Comparison of ENCODE assay signal across 8 cellular contexts in genomic region chr4:78777556-78777900, GRCh38. TPM values are rescaled to one million over a fixed set of nuclear protein-coding genes. Genes with fewer than 3 reads are reported as not detected.
DNase-seq lines count a peak whose midpoint lies in the region; ATAC-seq, FAIRE-seq and TF ChIP-seq lines count a peak whose summit lies in the region.

No MANE protein-coding gene starts in this region.

- 36 to 48% methylated on average over 7 of the region's 7 CpGs for WGBS in transverse colon (ENCODE audit: low coverage in 1 of 2), 2 donors

- no peaks in the 10 kb centered on the region for H3K9me3 Mint-ChIP-seq in activated naive CD4-positive, alpha-beta T cell treated with anti-CD3 and anti-CD28 coated beads for 36 hours

- no peak for DNase-seq in activated naive CD4-positive, alpha-beta T cell treated with anti-CD3 and anti-CD28 coated beads for 36 hours
- no peak for DNase-seq in activated naive CD4-positive, alpha-beta T cell treated with Interleukin-2 at 50 U/mL for 16 hours
- DNase-seq in astrocyte of the cerebellum (ENCODE audit: low read depth) (no peak), lower lobe of right lung (no peak), transverse colon (no peak), frontal cortex (ENCODE audit: low spot score in 2 of 2) (no peak)
- no peak for DNase-seq in stimulated activated CD4-positive, alpha-beta T cell treated with anti-CD3 and anti-CD28 coated beads, Interleukin-4, amount 100 ng/mL, for 4 hours

- H3K36me3 Mint-ChIP-seq in activated naive CD4-positive, alpha-beta T cell treated with anti-CD3 and anti-CD28 coated beads for 36 hours (ENCODE audit: low read depth), result no peaks in the 10 kb centered on the region

- TF ChIP-seq CTCF in astrocyte of the cerebellum (IDR thresholded peaks at IDR 0.05; ENCODE audit: low read depth, low read length, missing control alignments), result no peak
- TF ChIP-seq CTCF in lower lobe of right lung (IDR thresholded peaks at IDR 0.05), result no peak
- no peak for TF ChIP-seq CTCF in transverse colon (IDR thresholded peaks at IDR 0.05)

- H3K4me3 ChIP-seq in astrocyte of the cerebellum (ENCODE audit: low read depth, low read length) (peak overlapping the region; percentile 79), lower lobe of right lung (peak overlapping the region; percentile 81), transverse colon (peak overlapping the region; percentile 79 to 96 (median 82))

- no peak for FAIRE-seq in frontal cortex (lab: Jason Lieb, UNC)

- CTCF ChIA-PET in activated naive CD4-positive, alpha-beta T cell treated with anti-CD3 and anti-CD28 coated beads for 36 hours (lab: Charles Lee), result interaction anchor here (1.0 to 1.4 kb wide), 2 partner anchors 12 to 85 kb away, joined by 3 read pairs; no protein-coding TSS in a partner anchor

- no peak overlapping the region for H3K27ac Mint-ChIP-seq in activated naive CD4-positive, alpha-beta T cell treated with anti-CD3 and anti-CD28 coated beads for 36 hours

- H3K9me3 ChIP-seq in lower lobe of right lung (no peaks in the 10 kb centered on the region), transverse colon (no peaks in the 10 kb centered on the region)

- H3K4me1 Mint-ChIP-seq in activated naive CD4-positive, alpha-beta T cell treated with anti-CD3 and anti-CD28 coated beads for 36 hours (ENCODE audit: low read depth), result peaks cover 17% of the 10 kb centered on the region

- no peak for TF ChIP-seq POLR2A in transverse colon (IDR thresholded peaks at IDR 0.05)

- H3K27ac ChIP-seq in lower lobe of right lung (peak overlapping the region; percentile 100), transverse colon (peak overlapping the region in 3 of 4 donors; percentile 96 to 99 (median 98))

- in situ Hi-C loops in astrocyte of the cerebellum (cut with HindIII; ENCODE audit: low sequenced_read_pairs) (no loop called here), transverse colon (cut with MboI; ENCODE audit: low pct_ligation_motif_present in 1 of 4, low pct_unique_long_range_greater_than_20kb in 1 of 4, low sequenced_read_pairs in 3 of 4) (no loop called here)

- H3K4me3 Mint-ChIP-seq in activated naive CD4-positive, alpha-beta T cell treated with anti-CD3 and anti-CD28 coated beads for 36 hours, result peak overlapping the region; percentile 88

- H3K36me3 ChIP-seq in lower lobe of right lung, result no peaks in the 10 kb centered on the region
- H3K36me3 ChIP-seq in transverse colon, result no peaks in the 10 kb centered on the region

- peaks cover 33% of the 10 kb centered on the region for H3K4me1 ChIP-seq in lower lobe of right lung
- peaks cover 3 to 58% (median 23%) of the 10 kb centered on the region in 4 donors for H3K4me1 ChIP-seq in transverse colon

- H3K27me3 Mint-ChIP-seq in activated naive CD4-positive, alpha-beta T cell treated with anti-CD3 and anti-CD28 coated beads for 36 hours (ENCODE audit: low read depth), result no peaks in the 10 kb centered on the region

- H3K27me3 ChIP-seq in lower lobe of right lung (ENCODE audit: low read depth) (no peaks in the 10 kb centered on the region), transverse colon (no peaks in the 10 kb centered on the region)

- intact Hi-C loops in activated naive CD4-positive, alpha-beta T cell treated with anti-CD3 and anti-CD28 coated beads for 36 hours (cut with micrococcal nuclease), result loop anchor here (1.0 to 10.0 kb wide), 9 partner anchors 11 to 1703 kb away; partner anchors contain the start of genes ANTXR2, CCNI, MRPL1 and PAQR3
- intact Hi-C loops in lower lobe of right lung (cut with DNase I), result no loop called here
- intact Hi-C loops in transverse colon (cut with DNase I; ENCODE audit: low total_unique reads), result no loop called here

- ATAC-seq in lower lobe of right lung (no peak), GM21717 (IDR thresholded peaks at IDR 0.05; ENCODE audit: unreplicated experiment) (no peak)

- no peak for TF ChIP-seq EP300 in transverse colon (IDR thresholded peaks at IDR 0.05; ENCODE audit: low read depth)

RNA-seq across cellular contexts. Expression of gene BMP2K, which starts 1.4 kb away (rescaled TPM):
- total RNA-seq in activated naive CD4-positive, alpha-beta T cell treated with anti-CD3 and anti-CD28 coated beads for 36 hours, result 10 to 100 TPM; 12.7 to 14.5 TPM
- total RNA-seq in lower lobe of right lung, result 48.9 TPM
- 100 to 1,000 TPM in 1 of 4 donors, 10 to 100 TPM in 3; 12.3 to 147 (median 71.2) TPM for total RNA-seq in transverse colon
- total RNA-seq in frontal cortex, result 44.8 TPM
